ENCODE assay signal across 21 cellular contexts in genomic region chr16:2095315-2095853, GRCh38. TPM values are rescaled to one million over a fixed set of nuclear protein-coding genes. Genes with fewer than 3 reads are reported as not detected.
DNase-seq lines count a peak whose midpoint lies in the region; ATAC-seq and TF ChIP-seq lines count a peak whose summit lies in the region.
"Had no signal": no experiment of that assay in that cellular context is flagged by ENCODE, and none has a peak within 500 bp of the region (broad histone marks: within the 10 kb centered on the region; RNA-seq: fewer than 3 reads in every experiment).

No MANE protein-coding gene starts in this region.

- no peak overlapping the region for H4K8ac ChIP-seq in neuronal stem cell (ENCODE audit: low read depth, low read length)

- no peak overlapping the region for H2BK12ac ChIP-seq in neuronal stem cell (ENCODE audit: low read length)

- H3K9me3 ChIP-seq in MG63, result no peaks in the 10 kb centered on the region
- H3K9me3 ChIP-seq in neuronal stem cell (replicated peaks in 1 of 2; ENCODE audit: control insufficient read depth in 2 of 2, insufficient read depth in 1 of 2, low read depth in 1 of 2, low read length in 2 of 2), result no peaks in the 10 kb centered on the region
- H3K9me3 ChIP-seq: spleen, vagina had no signal

- H3K4me3 ChIP-seq in MG63, result no peak overlapping the region
- no peak overlapping the region for H3K4me3 ChIP-seq in brain microvascular endothelial cell (ENCODE audit: low read depth, low read length)
- H3K4me3 ChIP-seq in neuronal stem cell (ENCODE audit: low read length in 2 of 2), result peak overlapping the region in 1 of 2 donors; percentile 43
- H3K4me3 ChIP-seq: dorsolateral prefrontal cortex, SK-N-MC, spleen, vagina had no signal

- DNase-seq in AG20443 (ENCODE audit: low spot score) (peak; percentile 63), MG63 (peak; percentile 61), brain microvascular endothelial cell (peak; percentile 22), neuronal stem cell (ENCODE audit: low spot score) (no peak), NCI-H2196 treated with DMSO at 0.1 percent for 48 hours (lab: John Stamatoyannopoulos, UW; ENCODE audit: unreplicated experiment) (no peak), NCI-H2171 (lab: John Stamatoyannopoulos, UW) (no peak), 8988T (no peak)
- DNase-seq: activated CD4-positive, alpha-beta T cell treated with anti-CD3 and anti-CD28 coated beads for 1 hour; activated naive CD8-positive, alpha-beta T cell treated with anti-CD3 and anti-CD28 coated beads, Interleukin-2, amount 10 ng/mL, durations not matched to agents 7 days and 5 days; CD4-positive, alpha-beta memory T cell; DMS53; dorsolateral prefrontal cortex; left ventricle myocardium superior; NCI-H2107; NCI-H524 treated with DMSO at 0.1 percent for 48 hours; spleen had no signal

- H3K36me3 ChIP-seq in MG63 (peaks cover 82% of the 10 kb centered on the region), brain microvascular endothelial cell (replicated peaks) (peaks cover 69% of the 10 kb centered on the region), neuronal stem cell (replicated peaks in 1 of 2; ENCODE audit: control insufficient read depth in 2 of 2, insufficient read depth in 2 of 2, low read length in 2 of 2) (peaks cover 20 to 75% of the 10 kb centered on the region in 2 donors)

- H3K4me1 ChIP-seq in neuronal stem cell (ENCODE audit: control insufficient read depth in 2 of 2, insufficient read depth in 1 of 2, low read depth in 1 of 2, low read length in 2 of 2), result peaks cover 0 to 16% of the 10 kb centered on the region in 2 donors

- peaks cover 11% of the 10 kb centered on the region for H3K79me1 ChIP-seq in neuronal stem cell (ENCODE audit: low read depth, low read length)

- no CpG with 5 or more reads among the region's 26 CpGs for WGBS in neuronal stem cell (ENCODE audit: extremely low coverage in 2 of 2, insufficient read length in 2 of 2, insufficient replicate concordance in 1 of 2), 2 donors

- H3K27me3 ChIP-seq in MG63 (no peaks in the 10 kb centered on the region), brain microvascular endothelial cell (replicated peaks) (no peaks in the 10 kb centered on the region), neuronal stem cell (ENCODE audit: control insufficient read depth in 3 of 3, insufficient read depth in 3 of 3, low read depth in 1 of 3, low read length in 3 of 3) (no peaks in the 10 kb centered on the region)
- H3K27me3 ChIP-seq: dorsolateral prefrontal cortex, spleen, vagina had no signal

- no peak for ATAC-seq in GM21360 (IDR thresholded peaks at IDR 0.05; ENCODE audit: unreplicated experiment)
- ATAC-seq: activated T-helper 17 cell treated with anti-CD3 and anti-CD28 coated beads, Interleukin-2, amount 50 U/mL, for 72 hours; left ventricle myocardium superior had no signal

- H3K9ac ChIP-seq in neuronal stem cell (ENCODE audit: low read depth, low read length, poor library complexity), result peak overlapping the region; percentile 60

- in situ Hi-C loops in brain microvascular endothelial cell (cut with HindIII; ENCODE audit: low pct_ligation_motif_present, low sequenced_read_pairs), result no loop called here

- H3K23ac ChIP-seq in neuronal stem cell (ENCODE audit: low read depth, low read length, poor library complexity), result no peak overlapping the region

- H2AK5ac ChIP-seq in neuronal stem cell (ENCODE audit: low read depth, low read length), result no peak overlapping the region

- H2BK120ac ChIP-seq in neuronal stem cell (ENCODE audit: low read depth, low read length), result no peak overlapping the region

- H2BK15ac ChIP-seq in neuronal stem cell (ENCODE audit: low read length), result no peak overlapping the region

- no peak overlapping the region for H3K4ac ChIP-seq in neuronal stem cell (ENCODE audit: low read length)

- H3K4me2 ChIP-seq in neuronal stem cell (ENCODE audit: insufficient read depth, low read length, poor library complexity, severe bottlenecking), result no peak overlapping the region

- H2BK5ac ChIP-seq in neuronal stem cell (ENCODE audit: low read length), result no peak overlapping the region

- H2AFZ ChIP-seq in neuronal stem cell (ENCODE audit: low read length), result no peak overlapping the region

- H4K91ac ChIP-seq in neuronal stem cell (ENCODE audit: low read depth, low read length, poor library complexity), result no peak overlapping the region

- no peak overlapping the region for H3K18ac ChIP-seq in neuronal stem cell (ENCODE audit: low read length)

- H3K27ac ChIP-seq in brain microvascular endothelial cell, result no peak overlapping the region
- no peak overlapping the region for H3K27ac ChIP-seq in neuronal stem cell (replicated peaks; ENCODE audit: low read length)
- H3K27ac ChIP-seq: epithelial cell of prostate, SK-N-MC, spleen, vagina had no signal

- TF ChIP-seq CTCF in brain microvascular endothelial cell (IDR thresholded peaks at IDR 0.05; ENCODE audit: low read depth, low read length, missing control alignments), result no peak

- H3K14ac ChIP-seq in neuronal stem cell (ENCODE audit: low read length), result no peak overlapping the region

RNA-seq across cellular contexts. Expression of gene PKD1, which starts 40.3 kb away (rescaled TPM):
- total RNA-seq in MG63 (2014; rRNA removed; shearing (Covaris generic); ENCODE audit: low replicate concordance), result 60.2 and 106 TPM in 2 replicates
- polyA plus RNA-seq in neuronal stem cell (2013, experiment 1 of 2), result 27.8 TPM
- 26.3 TPM for polyA plus RNA-seq in neuronal stem cell (2013, experiment 2 of 2)

RNA-seq across cellular contexts. Expression of gene TSC2, which starts 47.6 kb away (rescaled TPM):
- total RNA-seq in MG63 (2014; rRNA removed; shearing (Covaris generic); ENCODE audit: low replicate concordance), result 24.1 and 64.4 TPM in 2 replicates
- polyA plus RNA-seq in neuronal stem cell (2013, experiment 1 of 2), result 54.6 TPM
- polyA plus RNA-seq in neuronal stem cell (2013, experiment 2 of 2), result 53.2 TPM

RNA-seq across cellular contexts. Expression of gene NTHL1, which starts 47.8 kb away (rescaled TPM):
- 57.1 and 74.7 TPM in 2 replicates for total RNA-seq in MG63 (2014; rRNA removed; shearing (Covaris generic); ENCODE audit: low replicate concordance)
- 28.2 TPM for polyA plus RNA-seq in neuronal stem cell (2013, experiment 1 of 2)
- polyA plus RNA-seq in neuronal stem cell (2013, experiment 2 of 2), result 27.7 TPM

RNA-seq across cellular contexts. Expression of gene RAB26, which starts 53.0 kb away (rescaled TPM):
- total RNA-seq in MG63 (2014; rRNA removed; shearing (Covaris generic); ENCODE audit: low replicate concordance), result not detected in 2 replicates
- 4.2 TPM for polyA plus RNA-seq in neuronal stem cell (2013, experiment 1 of 2)
- polyA plus RNA-seq in neuronal stem cell (2013, experiment 2 of 2), result 3.9 TPM

Comparison
In these comparisons a context has a peak if more than half of its experiments do, and no peak if none do; other contexts are left out.
1. DNase-seq: peak in AG20443 (single experiment), MG63 (single experiment) and brain microvascular endothelial cell (single experiment); none in neuronal stem cell (single experiment), NCI-H2196 treated with DMSO at 0.1 percent for 48 hours (single experiment), NCI-H2171 (single experiment) and 8988T (single experiment).